Comparison of ENCODE assay signal across 8 cellular contexts in the genomic region with DNA sequence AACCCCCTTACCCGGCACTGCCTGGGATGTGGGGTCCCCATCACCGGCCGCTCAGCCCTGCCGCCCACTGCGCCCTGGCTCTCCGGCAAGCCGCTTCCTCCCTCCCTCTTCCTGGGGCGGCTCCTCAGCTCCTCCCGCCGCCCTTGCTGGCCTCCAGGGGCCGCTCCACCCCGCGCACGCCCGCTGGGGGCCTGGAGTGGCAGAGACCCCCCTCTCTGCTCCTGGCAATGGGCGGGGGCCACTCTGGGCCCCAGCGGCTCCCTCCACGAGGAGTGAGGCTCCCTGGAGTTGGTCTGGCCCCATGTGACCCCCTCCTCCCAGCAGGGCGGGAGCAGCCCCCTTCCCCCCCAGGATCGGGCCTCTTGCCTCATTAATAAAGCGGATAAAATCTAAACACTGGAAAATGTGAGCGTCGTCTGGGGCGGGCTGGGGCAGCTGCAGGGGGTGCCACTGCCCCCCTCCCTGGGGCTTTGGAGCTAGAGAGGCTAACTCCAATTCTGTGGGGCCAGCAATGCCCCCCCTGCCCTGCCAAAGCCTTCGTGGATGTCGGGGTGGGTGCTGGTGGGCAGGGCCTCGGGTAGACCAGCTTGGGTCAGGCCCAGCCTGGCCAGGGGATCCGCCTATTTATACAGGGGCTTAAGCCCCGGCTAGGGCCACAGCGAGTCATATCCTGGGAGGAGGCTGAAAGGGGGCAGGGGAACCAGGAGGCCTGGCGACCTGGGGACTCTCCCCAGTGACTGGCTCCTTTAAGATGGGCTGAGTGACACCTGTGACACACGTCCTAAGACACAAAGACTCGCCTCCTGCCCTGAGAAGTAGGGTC. TPM values are rescaled to one million over a fixed set of nuclear protein-coding genes. Genes with fewer than 3 reads are reported as not detected.
DNase-seq lines count a peak whose midpoint lies in the region; ATAC-seq and TF ChIP-seq lines count a peak whose summit lies in the region.

A gene with protein sequence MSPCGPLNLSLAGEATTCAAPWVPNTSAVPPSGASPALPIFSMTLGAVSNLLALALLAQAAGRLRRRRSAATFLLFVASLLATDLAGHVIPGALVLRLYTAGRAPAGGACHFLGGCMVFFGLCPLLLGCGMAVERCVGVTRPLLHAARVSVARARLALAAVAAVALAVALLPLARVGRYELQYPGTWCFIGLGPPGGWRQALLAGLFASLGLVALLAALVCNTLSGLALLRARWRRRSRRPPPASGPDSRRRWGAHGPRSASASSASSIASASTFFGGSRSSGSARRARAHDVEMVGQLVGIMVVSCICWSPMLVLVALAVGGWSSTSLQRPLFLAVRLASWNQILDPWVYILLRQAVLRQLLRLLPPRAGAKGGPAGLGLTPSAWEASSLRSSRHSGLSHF (minus strand): TSS at position 104 of the 823 bp plus-strand sequence. CDS start 1,034 bp downstream, outside the sequence.

- H3K36me3 Mint-ChIP-seq in CD14-positive monocyte, result peaks cover 12 to 19% of the 10 kb centered on the region in 2 donors

- H3K27me3 ChIP-seq in uterus, result peaks cover 0 to 8% of the 10 kb centered on the region in 2 donors

- CTCF ChIA-PET in HEK293 (lab: Yijun Ruan, JAX), result no interaction called here

- H3K4me1 ChIP-seq in HEK293 (ENCODE audit: control insufficient read depth, insufficient read depth, low read length) (no peaks in the 10 kb centered on the region; the same call in 1 of the 2 replicates), uterus (peaks cover 0 to 14% of the 10 kb centered on the region in 2 donors)

- TF ChIP-seq CTCF in CD14-positive monocyte (IDR thresholded peaks at IDR 0.05) (peak; percentile 59), HEK293 (tag by site-specific recombination; IDR thresholded peaks at IDR 0.05) (peak; percentile 48), uterus (IDR thresholded peaks at IDR 0.05) (peak in 2 of 4 experiments; percentile 35 to 39)

- POLR2A ChIA-PET in HEK293 (lab: Yijun Ruan, JAX), result interaction anchor here (1.0 kb wide), 1 partner anchor 21 kb away, joined by 3 read pairs; no protein-coding TSS in a partner anchor

- ATAC-seq in HG03520 (IDR thresholded peaks at IDR 0.05; ENCODE audit: unreplicated experiment), result no peak
- no peak for ATAC-seq in HG02759 (IDR thresholded peaks at IDR 0.05; ENCODE audit: unreplicated experiment)

- H3K27ac Mint-ChIP-seq in CD14-positive monocyte, result peak within 1 kb of the TSS in 6 of 7 donors; percentile 25 to 68 (median 48)

- peaks cover 0 to 34% of the 10 kb centered on the region in 2 experiments; a peak in 2 of 3 replicates for H3K36me3 ChIP-seq in HEK293 (ENCODE audit: control insufficient read depth in 2 of 2, insufficient read depth in 1 of 2, low read length in 2 of 2)
- H3K36me3 ChIP-seq in uterus, result no peaks in the 10 kb centered on the region

- no peak for TF ChIP-seq POLR2A in uterus (IDR thresholded peaks at IDR 0.05)

- peaks cover 33 to 70% (median 41%) of the 10 kb centered on the region in 3 donors for H3K27me3 Mint-ChIP-seq in CD14-positive monocyte (ENCODE audit: low read depth in 3 of 3)

- DNase-seq in CD14-positive monocyte (ENCODE audit: low spot score) (no peak), iPS-NIHi7 (ENCODE audit: extremely low spot score) (peak; percentile 75), uterus (no peak), NCI-H2171 (lab: John Stamatoyannopoulos, UW) (no peak)
- peak; percentile 74 for DNase-seq in activated CD8-positive, alpha-beta memory T cell treated with anti-CD3 and anti-CD28 coated beads, Interleukin-2, amount 50 U/mL, for 48 hours

- H3K4me3 Mint-ChIP-seq in CD14-positive monocyte, result peak within 1 kb of the TSS in 1 of 2 donors; percentile 84

- intact Hi-C loops in CD14-positive monocyte (cut with micrococcal nuclease) (loop anchor here (5.0 to 10.0 kb wide), 2 partner anchors 38 to 281 kb away; no protein-coding TSS in a partner anchor), uterus (cut with DNase I; ENCODE audit: low total_unique reads) (no loop called here)

- peaks cover 38% of the 10 kb centered on the region for H3K4me1 Mint-ChIP-seq in CD14-positive monocyte

- H3K9me3 ChIP-seq in HEK293 (ENCODE audit: control insufficient read depth, insufficient read depth, low read depth, low read length) (no peaks in the 10 kb centered on the region), uterus (no peaks in the 10 kb centered on the region)

- peaks cover 0 to 12% (median 4%) of the 10 kb centered on the region in 7 donors for H3K9me3 Mint-ChIP-seq in CD14-positive monocyte

- no peak within 1 kb of the TSS for H3K27ac ChIP-seq in HEK293 (ENCODE audit: extremely low read depth, low read depth, low read length)
- H3K27ac ChIP-seq in uterus, result peak within 1 kb of the TSS; percentile 2 to 5

- H3K4me3 ChIP-seq in HEK293 (ENCODE audit: low read depth, low read length), result no peak within 1 kb of the TSS
- no peak within 1 kb of the TSS for H3K4me3 ChIP-seq in uterus

TF ChIP-seq in HEK293, 187 proteins besides CTCF, POLR2A, EP300 and RAD21 (continues in another document):
- peak; percentile 82 for TF ChIP-seq ZFHX2 (tag by site-specific recombination; conservative IDR thresholded peaks at IDR 0.05)
- TF ChIP-seq, protein P1, sequence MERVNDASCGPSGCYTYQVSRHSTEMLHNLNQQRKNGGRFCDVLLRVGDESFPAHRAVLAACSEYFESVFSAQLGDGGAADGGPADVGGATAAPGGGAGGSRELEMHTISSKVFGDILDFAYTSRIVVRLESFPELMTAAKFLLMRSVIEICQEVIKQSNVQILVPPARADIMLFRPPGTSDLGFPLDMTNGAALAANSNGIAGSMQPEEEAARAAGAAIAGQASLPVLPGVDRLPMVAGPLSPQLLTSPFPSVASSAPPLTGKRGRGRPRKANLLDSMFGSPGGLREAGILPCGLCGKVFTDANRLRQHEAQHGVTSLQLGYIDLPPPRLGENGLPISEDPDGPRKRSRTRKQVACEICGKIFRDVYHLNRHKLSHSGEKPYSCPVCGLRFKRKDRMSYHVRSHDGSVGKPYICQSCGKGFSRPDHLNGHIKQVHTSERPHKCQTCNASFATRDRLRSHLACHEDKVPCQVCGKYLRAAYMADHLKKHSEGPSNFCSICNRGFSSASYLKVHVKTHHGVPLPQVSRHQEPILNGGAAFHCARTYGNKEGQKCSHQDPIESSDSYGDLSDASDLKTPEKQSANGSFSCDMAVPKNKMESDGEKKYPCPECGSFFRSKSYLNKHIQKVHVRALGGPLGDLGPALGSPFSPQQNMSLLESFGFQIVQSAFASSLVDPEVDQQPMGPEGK (tag by site-specific recombination; IDR thresholded peaks at IDR 0.05), result peak; percentile 69
- TF ChIP-seq ZNF621 (tag by site-specific recombination; IDR thresholded peaks at IDR 0.05), result no peak
- no peak for TF ChIP-seq PRDM1 (tag by site-specific recombination; IDR thresholded peaks at IDR 0.05)
- TF ChIP-seq GLIS1 (tag by site-specific recombination; IDR thresholded peaks at IDR 0.05), result peak; percentile 92
- TF ChIP-seq SP3 (tag by site-specific recombination; IDR thresholded peaks at IDR 0.05), result peak; percentile 35; the same call in 1 of the 2 replicates
- peak; percentile 43 for TF ChIP-seq SP2 (tag by site-specific recombination; IDR thresholded peaks at IDR 0.05)
- TF ChIP-seq ZIC2 (tag by site-specific recombination; IDR thresholded peaks at IDR 0.05), result peak; percentile 86
- TF ChIP-seq KLF7 (tag by site-specific recombination; IDR thresholded peaks at IDR 0.05; ENCODE audit: borderline replicate concordance), result 0 out of 2 replicates have a peak, but pooled peaks have one; percentile 43
- TF ChIP-seq IKZF3 (tag by site-specific recombination; IDR thresholded peaks at IDR 0.05), result no peak
- TF ChIP-seq SETDB1 (IDR thresholded peaks at IDR 0.05; ENCODE audit: insufficient read length, low read length), result no peak
- no peak for TF ChIP-seq ZNF10 (tag by site-specific recombination; IDR thresholded peaks at IDR 0.05)
- TF ChIP-seq, protein P2, sequence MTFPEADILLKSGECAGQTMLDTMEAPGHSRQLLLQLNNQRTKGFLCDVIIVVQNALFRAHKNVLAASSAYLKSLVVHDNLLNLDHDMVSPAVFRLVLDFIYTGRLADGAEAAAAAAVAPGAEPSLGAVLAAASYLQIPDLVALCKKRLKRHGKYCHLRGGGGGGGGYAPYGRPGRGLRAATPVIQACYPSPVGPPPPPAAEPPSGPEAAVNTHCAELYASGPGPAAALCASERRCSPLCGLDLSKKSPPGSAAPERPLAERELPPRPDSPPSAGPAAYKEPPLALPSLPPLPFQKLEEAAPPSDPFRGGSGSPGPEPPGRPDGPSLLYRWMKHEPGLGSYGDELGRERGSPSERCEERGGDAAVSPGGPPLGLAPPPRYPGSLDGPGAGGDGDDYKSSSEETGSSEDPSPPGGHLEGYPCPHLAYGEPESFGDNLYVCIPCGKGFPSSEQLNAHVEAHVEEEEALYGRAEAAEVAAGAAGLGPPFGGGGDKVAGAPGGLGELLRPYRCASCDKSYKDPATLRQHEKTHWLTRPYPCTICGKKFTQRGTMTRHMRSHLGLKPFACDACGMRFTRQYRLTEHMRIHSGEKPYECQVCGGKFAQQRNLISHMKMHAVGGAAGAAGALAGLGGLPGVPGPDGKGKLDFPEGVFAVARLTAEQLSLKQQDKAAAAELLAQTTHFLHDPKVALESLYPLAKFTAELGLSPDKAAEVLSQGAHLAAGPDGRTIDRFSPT (tag by site-specific recombination; IDR thresholded peaks at IDR 0.05), result peak; percentile 28
- peak; percentile 58 for TF ChIP-seq ZNF341 (tag by site-specific recombination; IDR thresholded peaks at IDR 0.05; ENCODE audit: low read depth)
- TF ChIP-seq ZNF302 (tag by site-specific recombination; IDR thresholded peaks at IDR 0.05; ENCODE audit: low read depth), result no peak
- peak; percentile 71 for TF ChIP-seq SCRT2 (tag by site-specific recombination; IDR thresholded peaks at IDR 0.05)
- peak; percentile 32; the same call in 1 of the 2 replicates for TF ChIP-seq WT1 (tag by site-specific recombination; IDR thresholded peaks at IDR 0.05)
- no peak for TF ChIP-seq EGR2 (tag by site-specific recombination; IDR thresholded peaks at IDR 0.05; ENCODE audit: low read depth)
- peak; percentile 93 for TF ChIP-seq KLF1 (tag by site-specific recombination; IDR thresholded peaks at IDR 0.05)

RNA-seq across cellular contexts. Expression of the gene that starts here (rescaled TPM):
- not detected for polyA plus RNA-seq in CD14-positive monocyte
- total RNA-seq in uterus, result 1 to 10 TPM in 1 of 4 donors, under 1 TPM in 1, not detected in 2; 0.30 to 1.2 TPM

Comparison
In these comparisons a context has a peak if more than half of its experiments do, and no peak if none do; other contexts are left out.
1. DNase-seq: peak in activated CD8-positive, alpha-beta memory T cell treated with anti-CD3 and anti-CD28 coated beads, Interleukin-2, amount 50 U/mL, for 48 hours (single experiment) and iPS-NIHi7 (single experiment); none in CD14-positive monocyte (single experiment), uterus (0 of 2) and NCI-H2171 (single experiment).